ENCODE assay signal across 23 cellular contexts in the genomic region with DNA sequence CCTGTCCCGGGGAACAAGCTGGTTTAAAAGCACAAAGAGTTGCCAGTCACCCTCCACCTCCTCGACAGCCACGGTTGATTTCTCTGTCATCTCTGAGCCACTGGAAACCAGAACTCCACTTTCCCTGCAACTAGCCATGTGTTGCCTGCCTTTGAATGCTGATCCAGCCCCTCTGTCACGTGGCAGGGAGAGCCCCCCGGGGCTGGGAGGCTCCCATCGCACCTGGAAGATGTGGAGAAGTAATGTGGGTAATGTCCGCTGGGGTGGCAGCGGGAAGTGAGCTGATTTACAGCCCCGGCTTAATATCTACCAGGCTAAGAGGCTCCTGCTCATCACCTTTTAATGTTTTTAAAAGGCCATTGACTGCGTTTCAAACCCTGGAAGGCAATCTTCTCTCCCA. TPM values are rescaled to one million over a fixed set of nuclear protein-coding genes. Genes with fewer than 3 reads are reported as not detected.
"Had no signal": no experiment of that assay in that cellular context is flagged by ENCODE, and none has a peak within 500 bp of the region (broad histone marks: within the 10 kb centered on the region; RNA-seq: fewer than 3 reads in every experiment).

No MANE protein-coding gene starts in this region.

- H3K9ac ChIP-seq: parathyroid adenoma had no signal

- H3K4me2 ChIP-seq: hepatocyte had no signal

- FAIRE-seq: kidney had no signal

- H3K4me3 ChIP-seq: hepatocyte, lung, skin epidermis, tibial artery, upper lobe of right lung, vagina had no signal

- H3K27ac ChIP-seq: foreskin keratinocyte, hepatocyte, parathyroid adenoma, skin epidermis, tibial artery, upper lobe of right lung, vagina had no signal

- H3K4me1 ChIP-seq: foreskin keratinocyte, parathyroid adenoma, upper lobe of right lung had no signal

- H3K9me3 ChIP-seq: tibial artery, upper lobe of right lung, vagina had no signal

- H2AFZ ChIP-seq: hepatocyte, parathyroid adenoma had no signal

- H3K36me3 ChIP-seq: upper lobe of right lung, vagina had no signal

- DNase-seq: effector memory CD8-positive, alpha-beta T cell; foreskin keratinocyte; head of caudate nucleus; kidney; left cardiac atrium; left ventricle myocardium superior; mesenchymal stem cell; midbrain; stimulated activated CD4-positive, alpha-beta T cell treated with anti-CD3 and anti-CD28 coated beads, Interleukin-2, amount 100 ng/mL, for 24 hours; stimulated activated CD4-positive, alpha-beta T cell treated with anti-CD3 and anti-CD28 coated beads, Interleukin-4, amount 100 ng/mL, for 4 hours; stimulated activated naive B cell treated with anti-CD40 and anti-IgM and Interleukin-4, amounts not matched to agents 10 μg/mL and 1 μg/mL and 100 μg/mL, for 72 hours; stimulated activated naive CD8-positive, alpha-beta T cell treated with anti-CD3 and anti-CD28 coated beads, Interleukin-15, amount 100 ng/mL, for 72 hours; tibial artery; upper lobe of right lung had no signal

- ATAC-seq: effector memory CD8-positive, alpha-beta T cell; foreskin keratinocyte; left cardiac atrium; left ventricle myocardium superior; natural killer cell treated with Interleukin-12 subunit alpha and Interleukin-12 subunit beta and Interleukin-15 and Interleukin-18, amount 100 ng/mL, for 72 hours; sciatic nerve; stimulated activated naive CD8-positive, alpha-beta T cell treated with anti-CD3 and anti-CD28 coated beads, Interleukin-15, amount 100 ng/mL, for 72 hours; upper lobe of right lung had no signal

- H3K27me3 ChIP-seq: tibial artery, vagina had no signal

- H3K79me2 ChIP-seq: hepatocyte, parathyroid adenoma had no signal

RNA-seq across cellular contexts. Expression of a gene that starts 7.5 kb away (rescaled TPM):
- total RNA-seq: epithelial cell of proximal tubule; foreskin keratinocyte; natural killer cell treated with Interleukin-12 subunit alpha and Interleukin-12 subunit beta and Interleukin-15 and Interleukin-18, amount 100 ng/mL, for 72 hours; pulmonary artery endothelial cell had no signal
- polyA plus RNA-seq: foreskin keratinocyte had no signal
